ENCODE assay signal across 23 cellular contexts in the genomic region with DNA sequence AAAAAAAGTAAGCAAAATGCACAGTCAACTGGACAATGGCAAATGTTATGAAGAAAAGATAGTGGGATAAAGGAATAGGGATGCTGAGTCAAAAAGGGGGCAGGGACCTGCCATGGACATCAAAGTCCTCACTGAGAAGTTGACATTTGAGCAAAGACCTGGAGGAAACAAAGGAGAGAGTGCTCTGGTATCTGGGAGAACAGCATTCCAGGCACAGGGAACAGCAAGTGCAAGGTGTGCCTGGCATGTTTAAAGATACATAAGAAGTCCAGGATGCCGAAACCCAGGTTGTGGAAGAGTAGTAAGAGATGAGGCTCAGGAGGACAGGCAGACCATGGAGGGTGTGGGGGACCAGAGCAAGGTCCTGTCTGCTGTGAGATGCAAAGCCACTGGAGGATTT.
"Had no signal": no experiment of that assay in that cellular context is flagged by ENCODE, and none has a peak within 500 bp of the region (broad histone marks: within the 10 kb centered on the region; RNA-seq: fewer than 3 reads in every experiment).

No MANE protein-coding gene starts in this region.

- FAIRE-seq: HepG2, RCC 7860 had no signal

- DNase-seq: IMR-90, Karpas-422, KG1, MG63, NCI-H1092, NCI-H1105 treated with DMSO at 0.1 percent for 48 hours, NCI-H1417 treated with DMSO at 0.1 percent for 48 hours, NCI-H146, NCI-H1694 treated with DMSO at 0.1 percent for 48 hours, NCI-H1930, NCI-H2081, NCI-H2107, NCI-H2227 treated with DMSO at 0.1 percent for 48 hours, NCI-H524, NCI-H526 treated with DMSO at 0.1 percent for 48 hours, NCI-H774, Right ventricle myocardium superior, RPMI8226, SIG-M5 had no signal

- H3K27ac ChIP-seq: SJSA1, SK-N-MC had no signal

- H3K27me3 ChIP-seq: MG63 had no signal

- H3K4me1 ChIP-seq: SJSA1 had no signal

- H3K36me3 ChIP-seq: MG63, SJSA1 had no signal

- H3K4me3 ChIP-seq: MG63, SJSA1, SK-N-MC had no signal

- H3K9me3 ChIP-seq: MG63, SJSA1 had no signal
